In the genomic region with DNA sequence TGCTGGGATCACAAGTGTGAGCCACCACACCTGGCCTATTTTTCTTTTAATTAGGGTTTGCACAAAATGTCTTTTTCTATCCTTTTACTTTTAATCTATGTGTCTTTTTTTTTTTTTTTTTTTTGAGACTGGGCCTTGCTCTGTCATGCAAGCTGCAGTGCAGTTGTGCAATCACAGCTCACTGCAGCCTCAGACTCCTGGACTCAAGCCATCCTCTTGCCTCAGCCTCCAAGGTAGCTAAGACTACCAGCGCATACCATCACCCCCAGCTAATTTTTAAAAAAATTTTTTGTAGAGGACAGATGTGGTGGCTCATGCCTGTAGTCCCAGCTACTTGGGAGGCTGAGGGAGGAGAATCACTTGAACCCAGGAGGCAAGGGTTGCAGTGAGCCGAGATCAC, we compare ENCODE assay signal across 25 cellular contexts. TPM values are rescaled to one million over a fixed set of nuclear protein-coding genes. Genes with fewer than 3 reads are reported as not detected.
A peak's percentile ranks its signal among the peaks of the same experiment; 100 is the strongest.
DNase-seq lines count a peak whose midpoint lies in the region; ATAC-seq and TF ChIP-seq lines count a peak whose summit lies in the region.
"Had no signal": no experiment of that assay in that cellular context is flagged by ENCODE, and none has a peak within 500 bp of the region (broad histone marks: within the 10 kb centered on the region; RNA-seq: fewer than 3 reads in every experiment).

No MANE protein-coding gene starts in this region.

- H3K36me3 Mint-ChIP-seq in HFFc6 (ENCODE audit: low read depth) = peaks cover 51% of the 10 kb centered on the region

- no peaks in the 10 kb centered on the region for H3K4me1 ChIP-seq in BE2C
- H3K4me1 ChIP-seq: A549, SJCRH30 had no signal

- peaks cover 50% of the 10 kb centered on the region for H3K9me3 Mint-ChIP-seq in HFFc6

- peaks cover 21% of the 10 kb centered on the region for H3K4me1 Mint-ChIP-seq in HFFc6 (ENCODE audit: low read depth)

- no peak overlapping the region for H3K27ac Mint-ChIP-seq in HFFc6
- H3K27ac Mint-ChIP-seq: CD4-positive, alpha-beta T cell had no signal

- DNase-seq in EH (ENCODE audit: low read depth) (peak; percentile 30), M059J (ENCODE audit: low read depth) (peak; percentile 18), choroid plexus epithelial cell (ENCODE audit: low read depth) (peak; percentile 38), fibroblast of the conjunctiva (ENCODE audit: low read depth) (peak; percentile 51), BE2C (no peak), EL (no peak), HFFc6 (no peak)
- DNase-seq: CD4-positive, alpha-beta T cell; COR-L47; DMS79; GOT3; Kasumi-1; MM.1S; NCI-H1048; NCI-H1417 treated with DMSO at 0.1 percent for 48 hours; NCI-H187 treated with DMSO at 0.1 percent for 48 hours; NCI-H2227 treated with DMSO at 0.1 percent for 48 hours; NCI-H510A; NCI-H748 treated with DMSO at 0.1 percent for 48 hours; SJCRH30 had no signal

- no peaks in the 10 kb centered on the region for H3K27me3 ChIP-seq in BE2C
- H3K27me3 ChIP-seq: BLaER1, SJCRH30 had no signal

- H3K4me3 ChIP-seq in choroid plexus epithelial cell (ENCODE audit: low read depth, low read length) (no peak overlapping the region), BE2C (ENCODE audit: low read depth, low read length) (no peak overlapping the region)
- H3K4me3 ChIP-seq: A549, BLaER1, GM12878, SJCRH30 had no signal

- H3K27me3 Mint-ChIP-seq in HFFc6 (ENCODE audit: insufficient read depth) = no peaks in the 10 kb centered on the region; the same call in 1 of the 2 replicates
- H3K27me3 Mint-ChIP-seq: CD4-positive, alpha-beta T cell had no signal

- TF ChIP-seq CTCF in choroid plexus epithelial cell (conservative IDR thresholded peaks at IDR 0.05; ENCODE audit: low read depth, low read length) (no peak), BE2C (IDR thresholded peaks at IDR 0.05; ENCODE audit: low read depth, low read length) (no peak), HFFc6 (IDR thresholded peaks at IDR 0.05) (no peak)

- no peak for ATAC-seq in GM21423 (IDR thresholded peaks at IDR 0.05; ENCODE audit: unreplicated experiment)
- ATAC-seq: A549, GM12878, HCT116 had no signal

- peaks cover 4% of the 10 kb centered on the region for H3K36me3 ChIP-seq in BE2C

- no peaks in the 10 kb centered on the region; the same call in 1 of the 2 replicates for H3K9me3 ChIP-seq in BE2C

- H3K4me3 Mint-ChIP-seq in HFFc6 = no peak overlapping the region
- H3K4me3 Mint-ChIP-seq: CD4-positive, alpha-beta T cell had no signal

RNA-seq across cellular contexts. Expression of a gene that starts 27.1 kb away (rescaled TPM):
- 18.1 and 22.0 TPM in 2 replicates for total RNA-seq in M059J (2014; rRNA removed; shearing (Covaris generic))
- polyA plus RNA-seq in BE2C (2012; ENCODE audit: insufficient read depth, insufficient read length, low read depth) = 21.5 TPM
- total RNA-seq in HFFc6 (2021; fragmentation: NEBNext Ultra II Directional; extraction: Animal tissue kit (Norgen Biotek cat#: 25700)) = 10 to 100 TPM; 54.4 to 80.7 (median 72.0) TPM

Comparison
In these comparisons a context has a peak if more than half of its experiments do, and no peak if none do; other contexts are left out.
1. DNase-seq: peak in EH (single experiment), M059J (single experiment), choroid plexus epithelial cell (single experiment) and fibroblast of the conjunctiva (single experiment); none in BE2C (single experiment), EL (single experiment) and HFFc6 (single experiment).